ENCODE assay signal across 8 cellular contexts in genomic region chr12:132686831-132687210, GRCh38. TPM values are rescaled to one million over a fixed set of nuclear protein-coding genes. Genes with fewer than 3 reads are reported as not detected.
DNase-seq lines count a peak whose midpoint lies in the region; ATAC-seq and TF ChIP-seq lines count a peak whose summit lies in the region.

No MANE protein-coding gene starts in this region.

- H3K27ac ChIP-seq in PC-3 (ENCODE audit: low read length) (no peak overlapping the region), osteoblast (ENCODE audit: low read depth, low read length) (no peak overlapping the region)

- DNase-seq in NCI-H2081 (lab: John Stamatoyannopoulos, UW) = peak; percentile 49 to 68
- DNase-seq in NCI-H2081 treated with DMSO at 0.1 percent for 48 hours (lab: John Stamatoyannopoulos, UW) = no peak
- no peak for DNase-seq in HFFc6
- no peak for DNase-seq in PC-3
- DNase-seq in epithelial cell of esophagus (ENCODE audit: low read depth) = no peak
- peak; percentile 91 for DNase-seq in osteoblast (ENCODE audit: insufficient read length, low spot score, missing footprints)
- DNase-seq in NCI-H2029 treated with DMSO at 0.1 percent for 48 hours (lab: John Stamatoyannopoulos, UW) = no peak
- DNase-seq in midbrain (lab: John Stamatoyannopoulos, UW) = no peak

- peaks cover 36% of the 10 kb centered on the region for H3K79me2 ChIP-seq in PC-3 (ENCODE audit: low read length)
- peaks cover 30% of the 10 kb centered on the region for H3K79me2 ChIP-seq in osteoblast (ENCODE audit: insufficient read depth, low read length)

- H3K36me3 Mint-ChIP-seq in HFFc6 (ENCODE audit: low read depth) = peaks cover 14% of the 10 kb centered on the region; the same call in 1 of the 2 replicates

- TF ChIP-seq CTCF in HFFc6 (IDR thresholded peaks at IDR 0.05) = no peak
- no peak for TF ChIP-seq CTCF in PC-3 (conservative IDR thresholded peaks at IDR 0.05; ENCODE audit: low read depth, low read length)
- TF ChIP-seq CTCF in epithelial cell of esophagus (IDR thresholded peaks at IDR 0.05; ENCODE audit: insufficient read depth, low read depth, low read length, missing control alignments) = no peak
- no peak for TF ChIP-seq CTCF in osteoblast (IDR thresholded peaks at IDR 0.05; ENCODE audit: extremely low read depth, low read depth, low read length)

- H3K9ac ChIP-seq in PC-3 (ENCODE audit: low read length) = peak overlapping the region; percentile 91

- CTCF ChIA-PET in PC-3 (lab: Charles Lee) = no interaction called here

- H3K9me3 ChIP-seq in PC-3 (ENCODE audit: low read length) (no peaks in the 10 kb centered on the region), osteoblast (ENCODE audit: low read depth, low read length) (no peaks in the 10 kb centered on the region)

- peaks cover 16% of the 10 kb centered on the region for H3K4me1 ChIP-seq in PC-3 (ENCODE audit: insufficient read depth, low read length)
- no peaks in the 10 kb centered on the region for H3K4me1 ChIP-seq in osteoblast (ENCODE audit: insufficient read depth, low read length)

- peak overlapping the region; percentile 88 for H3K4me2 ChIP-seq in PC-3 (ENCODE audit: low read length)
- H3K4me2 ChIP-seq in osteoblast (ENCODE audit: insufficient read depth, low read length) = peak overlapping the region; percentile 70

- H3K4me3 ChIP-seq in PC-3 (ENCODE audit: low read length) = peak overlapping the region; percentile 81
- peak overlapping the region; percentile 49 for H3K4me3 ChIP-seq in epithelial cell of esophagus (ENCODE audit: low read length)
- H3K4me3 ChIP-seq in osteoblast (ENCODE audit: insufficient read depth, low read length) = peak overlapping the region; percentile 75

- peaks cover 12% of the 10 kb centered on the region for H3K4me1 Mint-ChIP-seq in HFFc6 (ENCODE audit: low read depth)

- H4K20me1 ChIP-seq in PC-3 (ENCODE audit: low read length) (peaks cover 16% of the 10 kb centered on the region; the same call in 1 of the 2 replicates), osteoblast (ENCODE audit: insufficient read depth, low read length) (no peaks in the 10 kb centered on the region)

- no peaks in the 10 kb centered on the region; the same call in none of the 2 replicates for H3K27me3 Mint-ChIP-seq in HFFc6 (ENCODE audit: insufficient read depth)

- H3K9me2 ChIP-seq in PC-3 (replicated peaks; ENCODE audit: low read length) = no peaks in the 10 kb centered on the region

- H2AFZ ChIP-seq in PC-3 (ENCODE audit: low read length) = peak overlapping the region; percentile 71
- H2AFZ ChIP-seq in osteoblast (ENCODE audit: low read length) = peak overlapping the region; percentile 22

- H3K36me3 ChIP-seq in PC-3 (ENCODE audit: low read depth, low read length) (peaks cover 11% of the 10 kb centered on the region; the same call in 1 of the 2 replicates), osteoblast (ENCODE audit: insufficient read depth, low read length) (no peaks in the 10 kb centered on the region)

- no peaks in the 10 kb centered on the region for H3K9me3 Mint-ChIP-seq in HFFc6

- peak overlapping the region; percentile 78 for H3K4me3 Mint-ChIP-seq in HFFc6

- ATAC-seq in PC-3 = peak; percentile 12

- H3K27ac Mint-ChIP-seq in HFFc6 = no peak overlapping the region

- H3K27me3 ChIP-seq in PC-3 (ENCODE audit: low read length) (no peaks in the 10 kb centered on the region), osteoblast (ENCODE audit: insufficient read depth, low read length) (no peaks in the 10 kb centered on the region)

- POLR2A ChIA-PET in PC-3 (lab: Charles Lee; ENCODE audit: unreplicated experiment) = no interaction called here

- intact Hi-C loops in PC-3 (cut with micrococcal nuclease) = loop anchor here (5.0 kb wide), 1 partner anchor 75 kb away; the partner anchor contains the start of gene ANKLE2

- no peaks in the 10 kb centered on the region for H3F3A ChIP-seq in PC-3 (ENCODE audit: low read length, unreplicated experiment)

- no TSS peak for BruUV-seq in PC-3 (replicated peaks; lab: Mats Ljungman, UMichigan)

RNA-seq across cellular contexts. Expression of gene POLE, which starts 0.3 kb away (rescaled TPM):
- total RNA-seq in HFFc6 (2021; fragmentation: NEBNext Ultra II Directional; extraction: Animal tissue kit (Norgen Biotek cat#: 25700)) = 10 to 100 TPM; 19.4 to 35.5 (median 29.3) TPM
- total RNA-seq in PC-3 (2014; rRNA removed) (91.7 and 96.1 TPM in 2 replicates), osteoblast (15.2 and 22.1 TPM in 2 replicates)

RNA-seq across cellular contexts. Expression of gene PXMP2, which starts 0.6 kb away (rescaled TPM):
- 10 to 100 TPM; 19.8 to 22.6 (median 21.9) TPM for total RNA-seq in HFFc6 (2021; fragmentation: NEBNext Ultra II Directional; extraction: Animal tissue kit (Norgen Biotek cat#: 25700))
- total RNA-seq in PC-3 (2014; rRNA removed) = 38.6 and 42.7 TPM in 2 replicates
- 10.1 and 10.6 TPM in 2 replicates for total RNA-seq in osteoblast

RNA-seq across cellular contexts. Expression of gene PGAM5, which starts 23.8 kb away (rescaled TPM):
- total RNA-seq in HFFc6 (2021; fragmentation: NEBNext Ultra II Directional; extraction: Animal tissue kit (Norgen Biotek cat#: 25700)) = 10 to 100 TPM; 33.5 to 46.0 (median 39.2) TPM
- total RNA-seq in PC-3 (2014; rRNA removed) = 135 and 158 TPM in 2 replicates
- 20.9 and 24.6 TPM in 2 replicates for total RNA-seq in osteoblast

Comparison
In these comparisons a context has a peak if more than half of its experiments do, and no peak if none do; other contexts are left out.
1. DNase-seq: peak in NCI-H2081 (2 of 2) and osteoblast (single experiment); none in NCI-H2081 treated with DMSO at 0.1 percent for 48 hours (single experiment), HFFc6 (single experiment), PC-3 (single experiment), epithelial cell of esophagus (single experiment), NCI-H2029 treated with DMSO at 0.1 percent for 48 hours (single experiment) and midbrain (single experiment).
2. Peak in every context shown above with its lines, with median percentiles within 50 percentile points of each other: H3K4me3 ChIP-seq.